ENCODE assay signal across 2 cellular contexts in the genomic region with DNA sequence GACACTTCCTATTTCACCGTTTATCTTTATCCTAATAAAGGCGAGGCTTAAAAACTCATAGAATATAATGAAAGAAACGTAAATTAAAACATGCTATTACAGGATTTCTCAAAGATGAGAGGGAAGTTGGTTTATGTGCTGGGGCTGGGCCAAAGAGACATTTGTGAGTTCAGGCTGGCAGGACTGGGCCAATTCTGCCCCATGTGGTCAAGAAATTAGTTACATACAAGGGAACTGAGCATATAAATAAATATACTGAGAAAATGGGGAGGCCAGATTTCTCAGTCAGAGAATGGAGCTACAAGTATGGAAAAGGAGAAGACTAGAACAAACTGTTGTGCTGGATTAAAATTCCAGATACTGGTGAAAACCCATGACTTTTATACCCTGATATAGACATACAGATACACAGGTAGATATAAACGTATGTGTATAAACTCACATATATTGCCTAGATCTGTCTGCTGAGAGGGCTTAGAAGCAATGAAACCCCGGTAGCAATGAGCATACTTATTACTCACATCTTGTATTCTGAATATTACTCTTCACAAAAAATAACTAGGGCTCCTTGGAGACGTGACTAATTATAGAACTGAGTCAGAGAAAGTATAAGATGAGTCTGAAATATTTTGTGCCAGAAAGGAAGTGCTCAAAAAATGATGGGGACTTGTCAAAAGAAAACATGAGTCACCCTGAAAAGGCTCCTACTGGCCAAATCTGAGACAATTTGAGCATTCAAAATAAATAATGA.
TF ChIP-seq lines count a peak whose summit lies in the region.

No MANE protein-coding gene starts in this region.

TF ChIP-seq in GM23338, 12 proteins besides CTCF, POLR2A, EP300 and RAD21 (continues in another document):
- no peak for TF ChIP-seq JUNB (IDR thresholded peaks at IDR 0.05; ENCODE audit: unreplicated experiment)
- TF ChIP-seq EZH2phosphoT487 (IDR thresholded peaks at IDR 0.05; ENCODE audit: unreplicated experiment), result no peak
- TF ChIP-seq, protein P1, sequence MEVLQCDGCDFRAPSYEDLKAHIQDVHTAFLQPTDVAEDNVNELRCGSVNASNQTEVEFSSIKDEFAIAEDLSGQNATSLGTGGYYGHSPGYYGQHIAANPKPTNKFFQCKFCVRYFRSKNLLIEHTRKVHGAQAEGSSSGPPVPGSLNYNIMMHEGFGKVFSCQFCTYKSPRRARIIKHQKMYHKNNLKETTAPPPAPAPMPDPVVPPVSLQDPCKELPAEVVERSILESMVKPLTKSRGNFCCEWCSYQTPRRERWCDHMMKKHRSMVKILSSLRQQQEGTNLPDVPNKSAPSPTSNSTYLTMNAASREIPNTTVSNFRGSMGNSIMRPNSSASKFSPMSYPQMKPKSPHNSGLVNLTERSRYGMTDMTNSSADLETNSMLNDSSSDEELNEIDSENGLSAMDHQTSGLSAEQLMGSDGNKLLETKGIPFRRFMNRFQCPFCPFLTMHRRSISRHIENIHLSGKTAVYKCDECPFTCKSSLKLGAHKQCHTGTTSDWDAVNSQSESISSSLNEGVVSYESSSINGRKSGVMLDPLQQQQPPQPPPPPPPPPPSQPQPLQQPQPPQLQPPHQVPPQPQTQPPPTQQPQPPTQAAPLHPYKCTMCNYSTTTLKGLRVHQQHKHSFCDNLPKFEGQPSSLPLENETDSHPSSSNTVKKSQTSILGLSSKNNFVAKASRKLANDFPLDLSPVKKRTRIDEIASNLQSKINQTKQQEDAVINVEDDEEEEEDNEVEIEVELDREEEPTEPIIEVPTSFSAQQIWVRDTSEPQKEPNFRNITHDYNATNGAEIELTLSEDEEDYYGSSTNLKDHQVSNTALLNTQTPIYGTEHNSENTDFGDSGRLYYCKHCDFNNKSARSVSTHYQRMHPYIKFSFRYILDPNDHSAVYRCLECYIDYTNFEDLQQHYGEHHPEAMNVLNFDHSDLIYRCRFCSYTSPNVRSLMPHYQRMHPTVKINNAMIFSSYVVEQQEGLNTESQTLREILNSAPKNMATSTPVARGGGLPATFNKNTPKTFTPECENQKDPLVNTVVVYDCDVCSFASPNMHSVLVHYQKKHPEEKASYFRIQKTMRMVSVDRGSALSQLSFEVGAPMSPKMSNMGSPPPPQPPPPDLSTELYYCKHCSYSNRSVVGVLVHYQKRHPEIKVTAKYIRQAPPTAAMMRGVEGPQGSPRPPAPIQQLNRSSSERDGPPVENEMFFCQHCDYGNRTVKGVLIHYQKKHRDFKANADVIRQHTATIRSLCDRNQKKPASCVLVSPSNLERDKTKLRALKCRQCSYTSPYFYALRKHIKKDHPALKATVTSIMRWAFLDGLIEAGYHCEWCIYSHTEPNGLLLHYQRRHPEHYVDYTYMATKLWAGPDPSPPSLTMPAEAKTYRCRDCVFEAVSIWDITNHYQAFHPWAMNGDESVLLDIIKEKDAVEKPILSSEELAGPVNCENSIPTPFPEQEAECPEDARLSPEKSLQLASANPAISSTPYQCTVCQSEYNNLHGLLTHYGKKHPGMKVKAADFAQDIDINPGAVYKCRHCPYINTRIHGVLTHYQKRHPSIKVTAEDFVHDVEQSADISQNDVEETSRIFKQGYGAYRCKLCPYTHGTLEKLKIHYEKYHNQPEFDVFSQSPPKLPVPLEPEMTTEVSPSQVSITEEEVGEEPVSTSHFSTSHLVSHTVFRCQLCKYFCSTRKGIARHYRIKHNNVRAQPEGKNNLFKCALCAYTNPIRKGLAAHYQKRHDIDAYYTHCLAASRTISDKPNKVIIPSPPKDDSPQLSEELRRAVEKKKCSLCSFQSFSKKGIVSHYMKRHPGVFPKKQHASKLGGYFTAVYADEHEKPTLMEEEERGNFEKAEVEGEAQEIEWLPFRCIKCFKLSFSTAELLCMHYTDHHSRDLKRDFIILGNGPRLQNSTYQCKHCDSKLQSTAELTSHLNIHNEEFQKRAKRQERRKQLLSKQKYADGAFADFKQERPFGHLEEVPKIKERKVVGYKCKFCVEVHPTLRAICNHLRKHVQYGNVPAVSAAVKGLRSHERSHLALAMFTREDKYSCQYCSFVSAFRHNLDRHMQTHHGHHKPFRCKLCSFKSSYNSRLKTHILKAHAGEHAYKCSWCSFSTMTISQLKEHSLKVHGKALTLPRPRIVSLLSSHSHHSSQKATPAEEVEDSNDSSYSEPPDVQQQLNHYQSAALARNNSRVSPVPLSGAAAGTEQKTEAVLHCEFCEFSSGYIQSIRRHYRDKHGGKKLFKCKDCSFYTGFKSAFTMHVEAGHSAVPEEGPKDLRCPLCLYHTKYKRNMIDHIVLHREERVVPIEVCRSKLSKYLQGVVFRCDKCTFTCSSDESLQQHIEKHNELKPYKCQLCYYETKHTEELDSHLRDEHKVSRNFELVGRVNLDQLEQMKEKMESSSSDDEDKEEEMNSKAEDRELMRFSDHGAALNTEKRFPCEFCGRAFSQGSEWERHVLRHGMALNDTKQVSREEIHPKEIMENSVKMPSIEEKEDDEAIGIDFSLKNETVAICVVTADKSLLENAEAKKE (CRISPR knock-in tag; IDR thresholded peaks at IDR 0.05), result no peak
- TF ChIP-seq NANOG (IDR thresholded peaks at IDR 0.05; ENCODE audit: borderline replicate concordance), result no peak
- no peak for TF ChIP-seq POLR2AphosphoS5 (IDR thresholded peaks at IDR 0.05; ENCODE audit: low read depth)
- TF ChIP-seq, protein P2, sequence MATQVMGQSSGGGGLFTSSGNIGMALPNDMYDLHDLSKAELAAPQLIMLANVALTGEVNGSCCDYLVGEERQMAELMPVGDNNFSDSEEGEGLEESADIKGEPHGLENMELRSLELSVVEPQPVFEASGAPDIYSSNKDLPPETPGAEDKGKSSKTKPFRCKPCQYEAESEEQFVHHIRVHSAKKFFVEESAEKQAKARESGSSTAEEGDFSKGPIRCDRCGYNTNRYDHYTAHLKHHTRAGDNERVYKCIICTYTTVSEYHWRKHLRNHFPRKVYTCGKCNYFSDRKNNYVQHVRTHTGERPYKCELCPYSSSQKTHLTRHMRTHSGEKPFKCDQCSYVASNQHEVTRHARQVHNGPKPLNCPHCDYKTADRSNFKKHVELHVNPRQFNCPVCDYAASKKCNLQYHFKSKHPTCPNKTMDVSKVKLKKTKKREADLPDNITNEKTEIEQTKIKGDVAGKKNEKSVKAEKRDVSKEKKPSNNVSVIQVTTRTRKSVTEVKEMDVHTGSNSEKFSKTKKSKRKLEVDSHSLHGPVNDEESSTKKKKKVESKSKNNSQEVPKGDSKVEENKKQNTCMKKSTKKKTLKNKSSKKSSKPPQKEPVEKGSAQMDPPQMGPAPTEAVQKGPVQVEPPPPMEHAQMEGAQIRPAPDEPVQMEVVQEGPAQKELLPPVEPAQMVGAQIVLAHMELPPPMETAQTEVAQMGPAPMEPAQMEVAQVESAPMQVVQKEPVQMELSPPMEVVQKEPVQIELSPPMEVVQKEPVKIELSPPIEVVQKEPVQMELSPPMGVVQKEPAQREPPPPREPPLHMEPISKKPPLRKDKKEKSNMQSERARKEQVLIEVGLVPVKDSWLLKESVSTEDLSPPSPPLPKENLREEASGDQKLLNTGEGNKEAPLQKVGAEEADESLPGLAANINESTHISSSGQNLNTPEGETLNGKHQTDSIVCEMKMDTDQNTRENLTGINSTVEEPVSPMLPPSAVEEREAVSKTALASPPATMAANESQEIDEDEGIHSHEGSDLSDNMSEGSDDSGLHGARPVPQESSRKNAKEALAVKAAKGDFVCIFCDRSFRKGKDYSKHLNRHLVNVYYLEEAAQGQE (IDR thresholded peaks at IDR 0.05; ENCODE audit: unreplicated experiment), result no peak
- TF ChIP-seq EZH2 (IDR thresholded peaks at IDR 0.05; ENCODE audit: low read depth, unreplicated experiment), result no peak
- TF ChIP-seq CREB1 (CRISPR knock-in tag; IDR thresholded peaks at IDR 0.05; ENCODE audit: low read depth), result no peak
- no peak for TF ChIP-seq ZNF114 (CRISPR knock-in tag; IDR thresholded peaks at IDR 0.05)

TF ChIP-seq in GM12878, 131 proteins besides CTCF, POLR2A, EP300 and RAD21 (continues in another document):
- TF ChIP-seq NR2F1 (conservative IDR thresholded peaks at IDR 0.05) (no peak), MYC (IDR thresholded peaks at IDR 0.05; ENCODE audit: insufficient read depth, insufficient read length, insufficient replicate concordance, low read length, severe bottlenecking) (no peak), NR2C2 (IDR thresholded peaks at IDR 0.05; ENCODE audit: borderline replicate concordance, control insufficient read depth, insufficient read length, low read depth) (no peak), KDM1A (IDR thresholded peaks at IDR 0.05; ENCODE audit: borderline replicate concordance) (no peak), TCF7 (IDR thresholded peaks at IDR 0.05; ENCODE audit: borderline replicate concordance) (no peak), PAX8 (IDR thresholded peaks at IDR 0.05) (no peak), JUNB (IDR thresholded peaks at IDR 0.05) (peak; percentile 91), JUND (IDR thresholded peaks at IDR 0.05; ENCODE audit: low read depth, low read length) (no peak), RB1 (IDR thresholded peaks at IDR 0.05; ENCODE audit: borderline replicate concordance) (no peak), KAT2A (conservative IDR thresholded peaks at IDR 0.05; ENCODE audit: control insufficient read depth, low read depth, low read length) (no peak)
- TF ChIP-seq, protein P3, sequence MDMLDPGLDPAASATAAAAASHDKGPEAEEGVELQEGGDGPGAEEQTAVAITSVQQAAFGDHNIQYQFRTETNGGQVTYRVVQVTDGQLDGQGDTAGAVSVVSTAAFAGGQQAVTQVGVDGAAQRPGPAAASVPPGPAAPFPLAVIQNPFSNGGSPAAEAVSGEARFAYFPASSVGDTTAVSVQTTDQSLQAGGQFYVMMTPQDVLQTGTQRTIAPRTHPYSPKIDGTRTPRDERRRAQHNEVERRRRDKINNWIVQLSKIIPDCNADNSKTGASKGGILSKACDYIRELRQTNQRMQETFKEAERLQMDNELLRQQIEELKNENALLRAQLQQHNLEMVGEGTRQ (IDR thresholded peaks at IDR 0.05; ENCODE audit: borderline replicate concordance, low read depth, low read length), result no peak
- TF ChIP-seq, protein P4, sequence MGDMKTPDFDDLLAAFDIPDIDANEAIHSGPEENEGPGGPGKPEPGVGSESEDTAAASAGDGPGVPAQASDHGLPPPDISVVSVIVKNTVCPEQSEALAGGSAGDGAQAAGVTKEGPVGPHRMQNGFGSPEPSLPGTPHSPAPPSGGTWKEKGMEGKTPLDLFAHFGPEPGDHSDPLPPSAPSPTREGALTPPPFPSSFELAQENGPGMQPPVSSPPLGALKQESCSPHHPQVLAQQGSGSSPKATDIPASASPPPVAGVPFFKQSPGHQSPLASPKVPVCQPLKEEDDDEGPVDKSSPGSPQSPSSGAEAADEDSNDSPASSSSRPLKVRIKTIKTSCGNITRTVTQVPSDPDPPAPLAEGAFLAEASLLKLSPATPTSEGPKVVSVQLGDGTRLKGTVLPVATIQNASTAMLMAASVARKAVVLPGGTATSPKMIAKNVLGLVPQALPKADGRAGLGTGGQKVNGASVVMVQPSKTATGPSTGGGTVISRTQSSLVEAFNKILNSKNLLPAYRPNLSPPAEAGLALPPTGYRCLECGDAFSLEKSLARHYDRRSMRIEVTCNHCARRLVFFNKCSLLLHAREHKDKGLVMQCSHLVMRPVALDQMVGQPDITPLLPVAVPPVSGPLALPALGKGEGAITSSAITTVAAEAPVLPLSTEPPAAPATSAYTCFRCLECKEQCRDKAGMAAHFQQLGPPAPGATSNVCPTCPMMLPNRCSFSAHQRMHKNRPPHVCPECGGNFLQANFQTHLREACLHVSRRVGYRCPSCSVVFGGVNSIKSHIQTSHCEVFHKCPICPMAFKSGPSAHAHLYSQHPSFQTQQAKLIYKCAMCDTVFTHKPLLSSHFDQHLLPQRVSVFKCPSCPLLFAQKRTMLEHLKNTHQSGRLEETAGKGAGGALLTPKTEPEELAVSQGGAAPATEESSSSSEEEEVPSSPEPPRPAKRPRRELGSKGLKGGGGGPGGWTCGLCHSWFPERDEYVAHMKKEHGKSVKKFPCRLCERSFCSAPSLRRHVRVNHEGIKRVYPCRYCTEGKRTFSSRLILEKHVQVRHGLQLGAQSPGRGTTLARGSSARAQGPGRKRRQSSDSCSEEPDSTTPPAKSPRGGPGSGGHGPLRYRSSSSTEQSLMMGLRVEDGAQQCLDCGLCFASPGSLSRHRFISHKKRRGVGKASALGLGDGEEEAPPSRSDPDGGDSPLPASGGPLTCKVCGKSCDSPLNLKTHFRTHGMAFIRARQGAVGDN (IDR thresholded peaks at IDR 0.05), result no peak
- TF ChIP-seq, protein P5, sequence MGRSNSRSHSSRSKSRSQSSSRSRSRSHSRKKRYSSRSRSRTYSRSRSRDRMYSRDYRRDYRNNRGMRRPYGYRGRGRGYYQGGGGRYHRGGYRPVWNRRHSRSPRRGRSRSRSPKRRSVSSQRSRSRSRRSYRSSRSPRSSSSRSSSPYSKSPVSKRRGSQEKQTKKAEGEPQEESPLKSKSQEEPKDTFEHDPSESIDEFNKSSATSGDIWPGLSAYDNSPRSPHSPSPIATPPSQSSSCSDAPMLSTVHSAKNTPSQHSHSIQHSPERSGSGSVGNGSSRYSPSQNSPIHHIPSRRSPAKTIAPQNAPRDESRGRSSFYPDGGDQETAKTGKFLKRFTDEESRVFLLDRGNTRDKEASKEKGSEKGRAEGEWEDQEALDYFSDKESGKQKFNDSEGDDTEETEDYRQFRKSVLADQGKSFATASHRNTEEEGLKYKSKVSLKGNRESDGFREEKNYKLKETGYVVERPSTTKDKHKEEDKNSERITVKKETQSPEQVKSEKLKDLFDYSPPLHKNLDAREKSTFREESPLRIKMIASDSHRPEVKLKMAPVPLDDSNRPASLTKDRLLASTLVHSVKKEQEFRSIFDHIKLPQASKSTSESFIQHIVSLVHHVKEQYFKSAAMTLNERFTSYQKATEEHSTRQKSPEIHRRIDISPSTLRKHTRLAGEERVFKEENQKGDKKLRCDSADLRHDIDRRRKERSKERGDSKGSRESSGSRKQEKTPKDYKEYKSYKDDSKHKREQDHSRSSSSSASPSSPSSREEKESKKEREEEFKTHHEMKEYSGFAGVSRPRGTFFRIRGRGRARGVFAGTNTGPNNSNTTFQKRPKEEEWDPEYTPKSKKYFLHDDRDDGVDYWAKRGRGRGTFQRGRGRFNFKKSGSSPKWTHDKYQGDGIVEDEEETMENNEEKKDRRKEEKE (IDR thresholded peaks at IDR 0.05), result no peak
